In genomic region chr2:4190548-4190947, GRCh38 we compare ENCODE assay signal across 21 cellular contexts.
"Had no signal": no experiment of that assay in that cellular context is flagged by ENCODE, and none has a peak within 500 bp of the region (broad histone marks: within the 10 kb centered on the region; RNA-seq: fewer than 3 reads in every experiment).

No MANE protein-coding gene starts in this region.

- H3K27ac ChIP-seq: psoas muscle, sigmoid colon, testis, tibial nerve, vagina had no signal

- H3K4me3 Mint-ChIP-seq: effector memory CD8-positive, alpha-beta T cell; naive thymus-derived CD4-positive, alpha-beta T cell; nephron progenitor cell; stimulated activated effector memory CD8-positive, alpha-beta T cell treated with anti-CD3 and anti-CD28 coated beads, Interleukin-12 subunit alpha, Interleukin-12 subunit beta, amount 100 ng/mL, for 72 hours had no signal

- H3K36me3 Mint-ChIP-seq: naive thymus-derived CD4-positive, alpha-beta T cell; stimulated activated effector memory CD8-positive, alpha-beta T cell treated with anti-CD3 and anti-CD28 coated beads, Interleukin-12 subunit alpha, Interleukin-12 subunit beta, amount 100 ng/mL, for 72 hours had no signal

- H3K4me3 ChIP-seq: psoas muscle, sigmoid colon, testis, tibial nerve, vagina had no signal

- ATAC-seq: effector memory CD8-positive, alpha-beta T cell; naive thymus-derived CD4-positive, alpha-beta T cell; psoas muscle; right cardiac atrium; stimulated activated effector memory CD8-positive, alpha-beta T cell treated with anti-CD3 and anti-CD28 coated beads, Interleukin-12 subunit alpha, Interleukin-12 subunit beta, amount 100 ng/mL, for 72 hours; stimulated activated naive CD8-positive, alpha-beta T cell treated with anti-CD3 and anti-CD28 coated beads, Interleukin-15, Interleukin-2, amounts not matched to agents 100 U/mL and 50 U/mL, for 24 hours had no signal

- H3K9me3 ChIP-seq: psoas muscle, testis, vagina had no signal

- H3K27ac Mint-ChIP-seq: effector memory CD8-positive, alpha-beta T cell; naive thymus-derived CD4-positive, alpha-beta T cell; nephron progenitor cell; stimulated activated effector memory CD8-positive, alpha-beta T cell treated with anti-CD3 and anti-CD28 coated beads, Interleukin-12 subunit alpha, Interleukin-12 subunit beta, amount 100 ng/mL, for 72 hours had no signal

- H3K4me1 ChIP-seq: psoas muscle, sigmoid colon, testis, tibial nerve, vagina had no signal

- DNase-seq: cerebellar nuclear complex; cortex of kidney; effector memory CD8-positive, alpha-beta T cell; head of caudate nucleus; kidney; mesendoderm; midbrain; naive thymus-derived CD4-positive, alpha-beta T cell; nephron progenitor cell; nucleus accumbens; psoas muscle; right cardiac atrium; sigmoid colon; stimulated activated CD4-positive, alpha-beta T cell treated with anti-CD3 and anti-CD28 coated beads, Interleukin-2, amount 100 ng/mL, for 24 hours; stimulated activated CD4-positive, alpha-beta T cell treated with anti-CD3 and anti-CD28 coated beads, Interleukin-4, amount 100 ng/mL, for 24 hours; stimulated activated naive CD8-positive, alpha-beta T cell treated with anti-CD3 and anti-CD28 coated beads, Interleukin-15, Interleukin-2, amounts not matched to agents 100 U/mL and 50 U/mL, for 24 hours; substantia nigra; testis had no signal

- H3K27me3 Mint-ChIP-seq: effector memory CD8-positive, alpha-beta T cell; naive thymus-derived CD4-positive, alpha-beta T cell had no signal

- H3K4me1 Mint-ChIP-seq: naive thymus-derived CD4-positive, alpha-beta T cell; nephron progenitor cell; stimulated activated effector memory CD8-positive, alpha-beta T cell treated with anti-CD3 and anti-CD28 coated beads, Interleukin-12 subunit alpha, Interleukin-12 subunit beta, amount 100 ng/mL, for 72 hours had no signal

- H3K36me3 ChIP-seq: sigmoid colon, tibial nerve, vagina had no signal

- H3K27me3 ChIP-seq: sigmoid colon, testis, tibial nerve, vagina had no signal
